1 cellular context compared by ENCODE assay signal in genomic region chr13:99290890-99291289, GRCh38.
TF ChIP-seq lines count a peak whose summit lies in the region.

No MANE protein-coding gene starts in this region.

TF ChIP-seq in GM12878, 131 proteins besides CTCF, POLR2A, EP300 and RAD21:
- TF ChIP-seq POLR2AphosphoS5 (IDR thresholded peaks at IDR 0.05; ENCODE audit: low read length) (peak; percentile 24; the same call in 1 of the 2 replicates), YBX1 (IDR thresholded peaks at IDR 0.05) (no peak), USF1 (IDR thresholded peaks at IDR 0.05; ENCODE audit: borderline replicate concordance, extremely low read length, insufficient read depth, low read depth, low read length) (peak; percentile 42)
TF ChIP-seq in GM12878: peak in this region for 2.
